Comparison of ENCODE assay signal across 18 cellular contexts in genomic region chr3:178155521-178155920, GRCh38.
DNase-seq lines count a peak whose midpoint lies in the region; ATAC-seq, FAIRE-seq and TF ChIP-seq lines count a peak whose summit lies in the region.
"Had no signal": no experiment of that assay in that cellular context is flagged by ENCODE, and none has a peak within 500 bp of the region (broad histone marks: within the 10 kb centered on the region; RNA-seq: fewer than 3 reads in every experiment).

No MANE protein-coding gene starts in this region.

- H3K9ac ChIP-seq in HCT116 (ENCODE audit: low read length) (no peak overlapping the region), K562 (ENCODE audit: insufficient read depth in 1 of 2, low read depth in 2 of 2, low read length in 2 of 2) (no peak overlapping the region)
- H3K9ac ChIP-seq: KMS-11 had no signal

- intact Hi-C loops in HCT116 (cut with micrococcal nuclease) (no loop called here), K562 (cut with micrococcal nuclease) (no loop called here)

- no peaks in the 10 kb centered on the region for H3K9me2 ChIP-seq in HCT116 (ENCODE audit: insufficient read depth)

- no peaks in the 10 kb centered on the region for H3K9me3 ChIP-seq in HCT116 (ENCODE audit: control insufficient read depth in 1 of 2, insufficient read depth in 1 of 2, low read depth in 1 of 2, low read length in 2 of 2)
- no peaks in the 10 kb centered on the region for H3K9me3 ChIP-seq in K562 (replicated peaks; ENCODE audit: control insufficient read depth, insufficient read depth, low read depth, low read length)

- H3K79me2 ChIP-seq in HCT116 (ENCODE audit: insufficient read depth, low read length) (no peaks in the 10 kb centered on the region), K562 (ENCODE audit: control insufficient read depth, insufficient read depth, low read length) (no peaks in the 10 kb centered on the region)

- no TSS peak for BruUV-seq in HCT116 (replicated peaks; lab: Mats Ljungman, UMichigan)
- no TSS peak for BruUV-seq in K562 (replicated peaks; lab: Mats Ljungman, UMichigan)

- H3K27me3 ChIP-seq in HCT116 (ENCODE audit: insufficient read depth, low read length) (no peaks in the 10 kb centered on the region), K562 (ENCODE audit: control insufficient read depth in 2 of 2, insufficient read depth in 2 of 2, low read length in 2 of 2) (no peaks in the 10 kb centered on the region)

- H2AFZ ChIP-seq in HCT116 (ENCODE audit: low read depth, low read length, poor library complexity, severe bottlenecking) (no peak overlapping the region), K562 (ENCODE audit: low read depth, low read length) (peak overlapping the region; percentile 41; the same call in 1 of the 2 replicates)

- no peaks in the 10 kb centered on the region for H3K27me3 Mint-ChIP-seq in nephron progenitor cell (ENCODE audit: low read depth, poor library complexity)
- H3K27me3 Mint-ChIP-seq: CD4-positive, alpha-beta T cell; stimulated activated naive CD8-positive, alpha-beta T cell treated with anti-CD3 and anti-CD28 coated beads, Interleukin-15, amount 100 ng/mL, for 72 hours had no signal

- peak; percentile 12 for DNase-seq in DMS 273 (lab: John Stamatoyannopoulos, UW; ENCODE audit: unreplicated experiment)
- DNase-seq in DMS 273 treated with DMSO at 0.1 percent for 48 hours (lab: John Stamatoyannopoulos, UW): no peak
- DNase-seq in HCT116 (ENCODE audit: low read depth, low spot score): no peak
- no peak for DNase-seq in K562 (ENCODE audit: extremely low read depth in 1 of 4, low spot score in 3 of 4)
- DNase-seq in nephron progenitor cell: no peak
- DNase-seq in RWPE1 (ENCODE audit: low spot score): no peak
- no peak for DNase-seq in HPDE6-E6E7 (ENCODE audit: extremely low spot score)
- DNase-seq in NCI-H1417 treated with DMSO at 0.1 percent for 48 hours (lab: John Stamatoyannopoulos, UW): no peak
- DNase-seq: 8988T; activated CD4-positive, alpha-beta T cell treated with anti-CD3 and anti-CD28 coated beads for 4 hours; activated T-cell treated with anti-CD3 and anti-CD28 coated beads, Interleukin-2, amount 50 U/mL, for 4 hours; CD4-positive, alpha-beta T cell; left cardiac atrium; natural killer cell; NCI-H187 treated with DMSO at 0.1 percent for 48 hours; stimulated activated naive CD8-positive, alpha-beta T cell treated with anti-CD3 and anti-CD28 coated beads, Interleukin-15, amount 100 ng/mL, for 72 hours had no signal

- peaks cover 11% of the 10 kb centered on the region for H3K36me3 Mint-ChIP-seq in nephron progenitor cell (ENCODE audit: low read depth)
- H3K36me3 Mint-ChIP-seq: natural killer cell had no signal

- no peaks in the 10 kb centered on the region for H3K9me1 ChIP-seq in K562 (ENCODE audit: control insufficient read depth, insufficient read depth, low read length)

- TF ChIP-seq CTCF in HCT116 (IDR thresholded peaks at IDR 0.05 in 2 of 3, conservative IDR thresholded peaks at IDR 0.05 in 1 of 3; ENCODE audit: borderline replicate concordance in 1 of 3, insufficient read depth in 1 of 3, low read depth in 2 of 3, low read length in 2 of 3) (0 out of 6 replicates have a peak, but pooled peaks of 1 of the 3 experiments have one; percentile 8), K562 (IDR thresholded peaks at IDR 0.05 in 2 of 3, conservative IDR thresholded peaks at IDR 0.05 in 1 of 3; ENCODE audit: insufficient read depth in 2 of 3, low read depth in 1 of 3, low read length in 3 of 3) (no peak), nephron progenitor cell (IDR thresholded peaks at IDR 0.05) (no peak), RWPE1 (conservative IDR thresholded peaks at IDR 0.05; ENCODE audit: low read depth) (no peak)

- TF ChIP-seq RAD21 in HCT116 (IDR thresholded peaks at IDR 0.05; ENCODE audit: low read depth) (peak; percentile 25; the same call in 1 of the 2 replicates), K562 (CRISPR knock-in tag; conservative IDR thresholded peaks at IDR 0.05 in 1 of 2, IDR thresholded peaks at IDR 0.05 in 1 of 2) (peak in 1 of 2 experiments; percentile 25; a peak in 1 of 4 replicates)

- no peak for ATAC-seq in HCT116
- no peak for ATAC-seq in K562
- ATAC-seq: activated T-cell treated with anti-CD3 and anti-CD28 coated beads, Interleukin-2, amount 50 U/mL, for 4 hours; left cardiac atrium; natural killer cell; stimulated activated naive CD8-positive, alpha-beta T cell treated with anti-CD3 and anti-CD28 coated beads, Interleukin-15, amount 100 ng/mL, for 72 hours had no signal

- H3K4me1 ChIP-seq in HCT116 (ENCODE audit: control insufficient read depth in 1 of 2, insufficient read depth in 2 of 2, low read length in 2 of 2): no peaks in the 10 kb centered on the region
- H3K4me1 ChIP-seq in K562 (replicated peaks in 1 of 2; ENCODE audit: control insufficient read depth in 2 of 2, insufficient read depth in 2 of 2, low read length in 2 of 2): peaks cover 0 to 8% of the 10 kb centered on the region in 2 experiments; a peak in 2 of 5 replicates

- RAD21 ChIA-PET in HCT116 (lab: Charles Lee; ENCODE audit: low non-redundant PET in 1 of 2, low total read pairs in 2 of 2, uncharacterized antibody in 2 of 2, unreplicated experiment in 2 of 2): no interaction called here

- H4K20me1 ChIP-seq in HCT116 (ENCODE audit: insufficient read depth) (no peaks in the 10 kb centered on the region), K562 (replicated peaks; ENCODE audit: control insufficient read depth, insufficient read depth, low read length) (no peaks in the 10 kb centered on the region)

- in situ Hi-C loops in K562 (cut with MboI): no loop called here

- H3K4me2 ChIP-seq in HCT116 (ENCODE audit: low read length): no peak overlapping the region
- no peak overlapping the region for H3K4me2 ChIP-seq in K562 (ENCODE audit: insufficient read depth, low read length)
- H3K4me2 ChIP-seq: KMS-11 had no signal

- CTCF ChIA-PET in HCT116 (lab: Charles Lee) (no interaction called here), K562 (lab: Yijun Ruan, JAX; ENCODE audit: low intra/inter-chr PET ratio) (no interaction called here), RWPE1 (lab: Yijun Ruan, JAX) (interaction anchor here (0.6 to 0.7 kb wide), 2 partner anchors 8 to 819 kb away, joined by 4 read pairs; no protein-coding TSS in a partner anchor)

- TF ChIP-seq EP300 in K562 (IDR thresholded peaks at IDR 0.05; ENCODE audit: low read length): no peak

- POLR2A ChIA-PET in HCT116 (lab: Charles Lee): no interaction called here
- POLR2A ChIA-PET in K562 (lab: Yijun Ruan, JAX): interaction anchor here (0.9 kb wide), 1 partner anchor 217 kb away, joined by 4 read pairs; no protein-coding TSS in a partner anchor
- POLR2A ChIA-PET in RWPE1 (lab: Yijun Ruan, JAX; ENCODE audit: low non-redundant PET): no interaction called here

- peaks cover 53% of the 10 kb centered on the region for H3K4me1 Mint-ChIP-seq in nephron progenitor cell
- H3K4me1 Mint-ChIP-seq: stimulated activated naive CD8-positive, alpha-beta T cell treated with anti-CD3 and anti-CD28 coated beads, Interleukin-15, amount 100 ng/mL, for 72 hours had no signal

- FAIRE-seq in K562 (lab: Jason Lieb, UNC): no peak
- FAIRE-seq: H54 had no signal

- H3K9me3 Mint-ChIP-seq in nephron progenitor cell: peaks cover 9% of the 10 kb centered on the region
- H3K9me3 Mint-ChIP-seq: activated T-cell treated with anti-CD3 and anti-CD28 coated beads, Interleukin-2, amount 50 U/mL, for 4 hours; CD4-positive, alpha-beta T cell; natural killer cell; stimulated activated naive CD8-positive, alpha-beta T cell treated with anti-CD3 and anti-CD28 coated beads, Interleukin-15, amount 100 ng/mL, for 72 hours had no signal

- peak overlapping the region; percentile 37 for H3K27ac Mint-ChIP-seq in nephron progenitor cell
- H3K27ac Mint-ChIP-seq: CD4-positive, alpha-beta T cell; natural killer cell had no signal

- no peak overlapping the region for H3K4me3 Mint-ChIP-seq in nephron progenitor cell
- H3K4me3 Mint-ChIP-seq: activated T-cell treated with anti-CD3 and anti-CD28 coated beads, Interleukin-2, amount 50 U/mL, for 4 hours; CD4-positive, alpha-beta T cell; natural killer cell; stimulated activated naive CD8-positive, alpha-beta T cell treated with anti-CD3 and anti-CD28 coated beads, Interleukin-15, amount 100 ng/mL, for 72 hours had no signal

- no peak overlapping the region for H3K4me3 ChIP-seq in HCT116 (replicated peaks in 1 of 2; ENCODE audit: low read depth in 1 of 2, low read length in 2 of 2)
- H3K4me3 ChIP-seq in K562: no peak overlapping the region

- H3K36me3 ChIP-seq in HCT116 (ENCODE audit: control insufficient read depth in 1 of 2, insufficient read depth in 2 of 2, low read length in 2 of 2) (no peaks in the 10 kb centered on the region), K562 (ENCODE audit: control insufficient read depth, insufficient read depth, low read length) (no peaks in the 10 kb centered on the region)

- H3K27ac ChIP-seq in HCT116 (ENCODE audit: low read depth, low read length): no peak overlapping the region
- H3K27ac ChIP-seq in K562 (ENCODE audit: extremely low read depth, low read depth, low read length): no peak overlapping the region
- no peak overlapping the region for H3K27ac ChIP-seq in RWPE1
- H3K27ac ChIP-seq: KMS-11 had no signal

- WGBS in K562 (ENCODE audit: insufficient coverage, low coverage, missing lambda C conversion rate): 71% methylated on average over 2 of the region's 2 CpGs

- TF ChIP-seq POLR2A in HCT116 (IDR thresholded peaks at IDR 0.05; ENCODE audit: borderline replicate concordance, extremely low read depth, insufficient read depth, insufficient read length) (no peak), K562 (conservative IDR thresholded peaks at IDR 0.05) (no peak)

TF ChIP-seq in HCT116, 20 proteins besides CTCF, POLR2A, EP300 and RAD21 (continues in another document):
- TF ChIP-seq CBX3 (IDR thresholded peaks at IDR 0.05; ENCODE audit: low read depth): no peak
- no peak for TF ChIP-seq TCF7L2 (IDR thresholded peaks at IDR 0.05; ENCODE audit: borderline replicate concordance, extremely low read depth, insufficient read depth, insufficient read length)
- no peak for TF ChIP-seq POLR2AphosphoS5 (IDR thresholded peaks at IDR 0.05; ENCODE audit: low read depth, low read length)
- no peak for TF ChIP-seq CEBPB (IDR thresholded peaks at IDR 0.05; ENCODE audit: low read depth)
- no peak for TF ChIP-seq YY1 (IDR thresholded peaks at IDR 0.05; ENCODE audit: extremely low read depth, insufficient replicate concordance, low read depth, low read length)

TF ChIP-seq in K562, 482 proteins besides CTCF, POLR2A, EP300 and RAD21 (continues in another document):
- TF ChIP-seq DDX20 (tag; IDR thresholded peaks at IDR 0.05; ENCODE audit: low read depth) (no peak), ZNF239 (CRISPR knock-in tag; IDR thresholded peaks at IDR 0.05) (no peak)
